1 cellular context compared by ENCODE assay signal in genomic region chr6:42050011-42050896, GRCh38.
TF ChIP-seq lines count a peak whose summit lies in the region.

TAF8 (plus strand) TSS chr6:42050524; CDS start chr6:42050542, 18 bp downstream.

TF ChIP-seq in HEK293, 187 proteins besides CTCF, POLR2A, EP300 and RAD21 (continued from another document and continues in another):
- TF ChIP-seq ZNF398 (tag by site-specific recombination; IDR thresholded peaks at IDR 0.05) (no peak), ZBTB8A (tag by site-specific recombination; IDR thresholded peaks at IDR 0.05) (peak; percentile 78), ZNF560 (tag by site-specific recombination; IDR thresholded peaks at IDR 0.05; ENCODE audit: borderline replicate concordance) (no peak), SCRT1 (tag by site-specific recombination; IDR thresholded peaks at IDR 0.05; ENCODE audit: borderline replicate concordance) (no peak), ZNF768 (tag by site-specific recombination; IDR thresholded peaks at IDR 0.05) (no peak), ZNF626 (tag by site-specific recombination; IDR thresholded peaks at IDR 0.05) (no peak), ZNF23 (tag by site-specific recombination; IDR thresholded peaks at IDR 0.05; ENCODE audit: borderline replicate concordance) (no peak), ZNF707 (tag by site-specific recombination; IDR thresholded peaks at IDR 0.05) (no peak), ZNF221 (tag by site-specific recombination; IDR thresholded peaks at IDR 0.05; ENCODE audit: borderline replicate concordance) (no peak), ZNF416 (tag by site-specific recombination; IDR thresholded peaks at IDR 0.05) (no peak), ZNF558 (tag by site-specific recombination; IDR thresholded peaks at IDR 0.05) (no peak), ZNF692 (tag by site-specific recombination; IDR thresholded peaks at IDR 0.05) (peak; percentile 83), ZNF174 (tag by site-specific recombination; IDR thresholded peaks at IDR 0.05) (no peak), ZFHX2 (tag by site-specific recombination; conservative IDR thresholded peaks at IDR 0.05) (no peak; the same call in 1 of the 2 replicates), ZNF704 (tag by site-specific recombination; IDR thresholded peaks at IDR 0.05) (no peak), ZNF280C (tag by site-specific recombination; IDR thresholded peaks at IDR 0.05) (no peak), MZF1 (tag by site-specific recombination; IDR thresholded peaks at IDR 0.05; ENCODE audit: borderline replicate concordance) (no peak), ZNF433 (tag by site-specific recombination; IDR thresholded peaks at IDR 0.05; ENCODE audit: low read depth) (no peak), ZNF324 (tag by site-specific recombination; IDR thresholded peaks at IDR 0.05) (peak; percentile 92), ZFP3 (tag by site-specific recombination; IDR thresholded peaks at IDR 0.05; ENCODE audit: low read depth) (no peak), KLF7 (tag by site-specific recombination; IDR thresholded peaks at IDR 0.05; ENCODE audit: borderline replicate concordance) (0 out of 2 replicates have a peak, but pooled peaks have one; percentile 8), ZNF423 (tag by site-specific recombination; IDR thresholded peaks at IDR 0.05) (no peak), ZNF10 (tag by site-specific recombination; IDR thresholded peaks at IDR 0.05) (no peak), ZNF600 (tag by site-specific recombination; IDR thresholded peaks at IDR 0.05) (peak; percentile 99), ZNF133 (tag by site-specific recombination; IDR thresholded peaks at IDR 0.05) (no peak), SP7 (tag by site-specific recombination; IDR thresholded peaks at IDR 0.05) (peak; percentile 82), ZNF747 (tag by site-specific recombination; IDR thresholded peaks at IDR 0.05) (no peak), ZNF350 (tag by site-specific recombination; IDR thresholded peaks at IDR 0.05) (no peak), ZNF555 (tag by site-specific recombination; conservative IDR thresholded peaks at IDR 0.05) (no peak), ZNF311 (tag by site-specific recombination; IDR thresholded peaks at IDR 0.05; ENCODE audit: borderline replicate concordance) (no peak), ZNF404 (tag by site-specific recombination; IDR thresholded peaks at IDR 0.05) (no peak), ZNF785 (tag by site-specific recombination; IDR thresholded peaks at IDR 0.05) (no peak), ELK4 (IDR thresholded peaks at IDR 0.05; ENCODE audit: borderline replicate concordance, low read depth, low read length) (no peak), EGR2 (tag by site-specific recombination; IDR thresholded peaks at IDR 0.05; ENCODE audit: low read depth) (peak; percentile 19; the same call in 1 of the 2 replicates), TRIM28 (IDR thresholded peaks at IDR 0.05; ENCODE audit: borderline replicate concordance, low read length) (no peak), ZNF266 (tag by site-specific recombination; IDR thresholded peaks at IDR 0.05; ENCODE audit: low read depth) (no peak), KLF9 (tag by site-specific recombination; IDR thresholded peaks at IDR 0.05; ENCODE audit: low read depth) (peak; percentile 61), ZNF548 (tag by site-specific recombination; IDR thresholded peaks at IDR 0.05) (no peak), ZNF335 (tag by site-specific recombination; conservative IDR thresholded peaks at IDR 0.05) (peak; percentile 100), HOXC10 (CRISPR knock-in tag; IDR thresholded peaks at IDR 0.05) (0 out of 2 replicates have a peak, but pooled peaks have one; percentile 40), ZNF239 (tag by site-specific recombination; IDR thresholded peaks at IDR 0.05) (no peak), ZNF292 (tag by site-specific recombination; IDR thresholded peaks at IDR 0.05; ENCODE audit: borderline replicate concordance, low read depth) (no peak), ZSCAN5A (tag by site-specific recombination; IDR thresholded peaks at IDR 0.05) (no peak), ZNF18 (tag by site-specific recombination; IDR thresholded peaks at IDR 0.05) (no peak), ZNF175 (tag by site-specific recombination; IDR thresholded peaks at IDR 0.05) (no peak), OSR2 (tag by site-specific recombination; IDR thresholded peaks at IDR 0.05) (no peak), ZNF157 (tag by site-specific recombination; IDR thresholded peaks at IDR 0.05) (no peak), ZNF670 (tag by site-specific recombination; IDR thresholded peaks at IDR 0.05; ENCODE audit: low read depth) (no peak), ZBTB44 (tag by site-specific recombination; IDR thresholded peaks at IDR 0.05) (no peak), MYNN (tag by site-specific recombination; IDR thresholded peaks at IDR 0.05; ENCODE audit: borderline replicate concordance) (no peak; the same call in 1 of the 2 replicates), ZNF16 (tag by site-specific recombination; IDR thresholded peaks at IDR 0.05; ENCODE audit: low read depth) (no peak), ZNF514 (tag by site-specific recombination; IDR thresholded peaks at IDR 0.05) (no peak), ZNF449 (tag by site-specific recombination; IDR thresholded peaks at IDR 0.05) (peak; percentile 66), ZNF639 (tag by site-specific recombination; IDR thresholded peaks at IDR 0.05) (peak; percentile 62; the same call in 1 of the 2 replicates), ZNF510 (tag by site-specific recombination; IDR thresholded peaks at IDR 0.05; ENCODE audit: insufficient replicate concordance) (no peak)
